In the genomic region with DNA sequence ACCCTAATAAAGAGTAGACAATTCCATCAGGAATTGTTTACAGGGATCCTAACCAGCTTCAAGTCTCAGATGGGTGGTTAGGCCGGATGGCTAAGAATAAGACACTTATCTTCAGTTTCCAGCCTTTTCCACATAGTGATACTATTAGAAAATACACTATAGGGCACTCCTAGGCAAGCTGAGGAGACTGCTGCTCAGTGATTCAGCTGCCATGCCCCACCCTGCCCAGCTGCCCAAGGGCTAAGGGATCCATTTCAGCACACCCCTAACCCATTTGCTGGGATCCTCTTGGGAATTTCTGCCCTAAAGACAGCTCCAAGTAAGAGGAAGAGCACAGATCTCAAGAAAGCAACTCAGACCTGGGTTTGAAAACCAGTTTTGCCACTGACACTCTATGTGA, we compare ENCODE assay signal across 1 cellular context.
TF ChIP-seq lines count a peak whose summit lies in the region.

No MANE protein-coding gene starts in this region.

TF ChIP-seq in HepG2, 621 proteins besides CTCF, POLR2A, EP300 and RAD21 (continued from another document):
- TF ChIP-seq, protein P1, sequence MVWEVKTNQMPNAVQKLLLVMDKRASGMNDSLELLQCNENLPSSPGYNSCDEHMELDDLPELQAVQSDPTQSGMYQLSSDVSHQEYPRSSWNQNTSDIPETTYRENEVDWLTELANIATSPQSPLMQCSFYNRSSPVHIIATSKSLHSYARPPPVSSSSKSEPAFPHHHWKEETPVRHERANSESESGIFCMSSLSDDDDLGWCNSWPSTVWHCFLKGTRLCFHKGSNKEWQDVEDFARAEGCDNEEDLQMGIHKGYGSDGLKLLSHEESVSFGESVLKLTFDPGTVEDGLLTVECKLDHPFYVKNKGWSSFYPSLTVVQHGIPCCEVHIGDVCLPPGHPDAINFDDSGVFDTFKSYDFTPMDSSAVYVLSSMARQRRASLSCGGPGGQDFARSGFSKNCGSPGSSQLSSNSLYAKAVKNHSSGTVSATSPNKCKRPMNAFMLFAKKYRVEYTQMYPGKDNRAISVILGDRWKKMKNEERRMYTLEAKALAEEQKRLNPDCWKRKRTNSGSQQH (CRISPR knock-in tag; IDR thresholded peaks at IDR 0.05; ENCODE audit: low read depth) = no peak
- TF ChIP-seq, protein P2, sequence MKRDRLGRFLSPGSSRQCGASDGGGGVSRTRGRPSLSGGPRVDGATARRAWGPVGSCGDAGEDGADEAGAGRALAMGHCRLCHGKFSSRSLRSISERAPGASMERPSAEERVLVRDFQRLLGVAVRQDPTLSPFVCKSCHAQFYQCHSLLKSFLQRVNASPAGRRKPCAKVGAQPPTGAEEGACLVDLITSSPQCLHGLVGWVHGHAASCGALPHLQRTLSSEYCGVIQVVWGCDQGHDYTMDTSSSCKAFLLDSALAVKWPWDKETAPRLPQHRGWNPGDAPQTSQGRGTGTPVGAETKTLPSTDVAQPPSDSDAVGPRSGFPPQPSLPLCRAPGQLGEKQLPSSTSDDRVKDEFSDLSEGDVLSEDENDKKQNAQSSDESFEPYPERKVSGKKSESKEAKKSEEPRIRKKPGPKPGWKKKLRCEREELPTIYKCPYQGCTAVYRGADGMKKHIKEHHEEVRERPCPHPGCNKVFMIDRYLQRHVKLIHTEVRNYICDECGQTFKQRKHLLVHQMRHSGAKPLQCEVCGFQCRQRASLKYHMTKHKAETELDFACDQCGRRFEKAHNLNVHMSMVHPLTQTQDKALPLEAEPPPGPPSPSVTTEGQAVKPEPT (CRISPR knock-in tag; IDR thresholded peaks at IDR 0.05; ENCODE audit: low read depth) = no peak
- no peak for TF ChIP-seq ZSCAN31 (CRISPR knock-in tag; IDR thresholded peaks at IDR 0.05; ENCODE audit: low read depth)
- TF ChIP-seq, protein P3, sequence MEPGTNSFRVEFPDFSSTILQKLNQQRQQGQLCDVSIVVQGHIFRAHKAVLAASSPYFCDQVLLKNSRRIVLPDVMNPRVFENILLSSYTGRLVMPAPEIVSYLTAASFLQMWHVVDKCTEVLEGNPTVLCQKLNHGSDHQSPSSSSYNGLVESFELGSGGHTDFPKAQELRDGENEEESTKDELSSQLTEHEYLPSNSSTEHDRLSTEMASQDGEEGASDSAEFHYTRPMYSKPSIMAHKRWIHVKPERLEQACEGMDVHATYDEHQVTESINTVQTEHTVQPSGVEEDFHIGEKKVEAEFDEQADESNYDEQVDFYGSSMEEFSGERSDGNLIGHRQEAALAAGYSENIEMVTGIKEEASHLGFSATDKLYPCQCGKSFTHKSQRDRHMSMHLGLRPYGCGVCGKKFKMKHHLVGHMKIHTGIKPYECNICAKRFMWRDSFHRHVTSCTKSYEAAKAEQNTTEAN (CRISPR knock-in tag; conservative IDR thresholded peaks at IDR 0.05) = no peak
- TF ChIP-seq, protein P4, sequence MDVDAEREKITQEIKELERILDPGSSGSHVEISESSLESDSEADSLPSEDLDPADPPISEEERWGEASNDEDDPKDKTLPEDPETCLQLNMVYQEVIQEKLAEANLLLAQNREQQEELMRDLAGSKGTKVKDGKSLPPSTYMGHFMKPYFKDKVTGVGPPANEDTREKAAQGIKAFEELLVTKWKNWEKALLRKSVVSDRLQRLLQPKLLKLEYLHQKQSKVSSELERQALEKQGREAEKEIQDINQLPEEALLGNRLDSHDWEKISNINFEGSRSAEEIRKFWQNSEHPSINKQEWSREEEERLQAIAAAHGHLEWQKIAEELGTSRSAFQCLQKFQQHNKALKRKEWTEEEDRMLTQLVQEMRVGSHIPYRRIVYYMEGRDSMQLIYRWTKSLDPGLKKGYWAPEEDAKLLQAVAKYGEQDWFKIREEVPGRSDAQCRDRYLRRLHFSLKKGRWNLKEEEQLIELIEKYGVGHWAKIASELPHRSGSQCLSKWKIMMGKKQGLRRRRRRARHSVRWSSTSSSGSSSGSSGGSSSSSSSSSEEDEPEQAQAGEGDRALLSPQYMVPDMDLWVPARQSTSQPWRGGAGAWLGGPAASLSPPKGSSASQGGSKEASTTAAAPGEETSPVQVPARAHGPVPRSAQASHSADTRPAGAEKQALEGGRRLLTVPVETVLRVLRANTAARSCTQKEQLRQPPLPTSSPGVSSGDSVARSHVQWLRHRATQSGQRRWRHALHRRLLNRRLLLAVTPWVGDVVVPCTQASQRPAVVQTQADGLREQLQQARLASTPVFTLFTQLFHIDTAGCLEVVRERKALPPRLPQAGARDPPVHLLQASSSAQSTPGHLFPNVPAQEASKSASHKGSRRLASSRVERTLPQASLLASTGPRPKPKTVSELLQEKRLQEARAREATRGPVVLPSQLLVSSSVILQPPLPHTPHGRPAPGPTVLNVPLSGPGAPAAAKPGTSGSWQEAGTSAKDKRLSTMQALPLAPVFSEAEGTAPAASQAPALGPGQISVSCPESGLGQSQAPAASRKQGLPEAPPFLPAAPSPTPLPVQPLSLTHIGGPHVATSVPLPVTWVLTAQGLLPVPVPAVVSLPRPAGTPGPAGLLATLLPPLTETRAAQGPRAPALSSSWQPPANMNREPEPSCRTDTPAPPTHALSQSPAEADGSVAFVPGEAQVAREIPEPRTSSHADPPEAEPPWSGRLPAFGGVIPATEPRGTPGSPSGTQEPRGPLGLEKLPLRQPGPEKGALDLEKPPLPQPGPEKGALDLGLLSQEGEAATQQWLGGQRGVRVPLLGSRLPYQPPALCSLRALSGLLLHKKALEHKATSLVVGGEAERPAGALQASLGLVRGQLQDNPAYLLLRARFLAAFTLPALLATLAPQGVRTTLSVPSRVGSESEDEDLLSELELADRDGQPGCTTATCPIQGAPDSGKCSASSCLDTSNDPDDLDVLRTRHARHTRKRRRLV (CRISPR knock-in tag; IDR thresholded peaks at IDR 0.05) = no peak
- no peak for TF ChIP-seq HOXA3 (CRISPR knock-in tag; IDR thresholded peaks at IDR 0.05)
- no peak for TF ChIP-seq ZNF337 (CRISPR knock-in tag; IDR thresholded peaks at IDR 0.05; ENCODE audit: borderline replicate concordance, low read depth)
- no peak for TF ChIP-seq TOE1 (CRISPR knock-in tag; IDR thresholded peaks at IDR 0.05)
- no peak for TF ChIP-seq ZNF17 (CRISPR knock-in tag; IDR thresholded peaks at IDR 0.05)
- TF ChIP-seq SRY (CRISPR knock-in tag; IDR thresholded peaks at IDR 0.05) = no peak
